Comparison of ENCODE assay signal across 1 cellular context in the genomic region with DNA sequence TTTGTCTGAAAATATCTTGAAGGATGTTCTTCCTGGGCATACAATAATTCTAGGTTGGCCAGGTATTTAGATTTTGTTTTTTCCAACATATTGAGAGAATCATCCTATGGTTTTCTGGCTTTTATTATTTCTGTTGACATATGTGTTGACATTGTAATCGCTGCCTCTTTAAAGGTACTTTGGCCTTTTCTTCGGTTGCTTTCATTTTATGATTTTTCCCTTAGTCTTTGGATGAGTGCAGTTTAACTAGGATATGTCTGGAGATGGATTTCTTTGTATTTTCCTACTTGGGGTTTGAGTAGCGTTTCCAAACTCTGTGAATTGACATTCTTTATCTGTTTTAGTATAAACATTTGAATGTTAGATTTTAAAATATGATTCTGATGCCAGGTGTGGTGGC.
A peak's percentile ranks its signal among the peaks of the same experiment; 100 is the strongest.
TF ChIP-seq lines count a peak whose summit lies in the region.

No MANE protein-coding gene starts in this region.

TF ChIP-seq in HepG2, 621 proteins besides CTCF, POLR2A, EP300 and RAD21 (continued from another document):
- TF ChIP-seq ZNF34 (CRISPR knock-in tag; IDR thresholded peaks at IDR 0.05; ENCODE audit: borderline replicate concordance) (no peak), ZNF891 (CRISPR knock-in tag; IDR thresholded peaks at IDR 0.05) (no peak), SOX5 (CRISPR knock-in tag; IDR thresholded peaks at IDR 0.05; ENCODE audit: borderline replicate concordance) (no peak), TBX3 (IDR thresholded peaks at IDR 0.05; ENCODE audit: borderline replicate concordance) (no peak), TOPORS (CRISPR knock-in tag; IDR thresholded peaks at IDR 0.05) (no peak), IKZF1 (IDR thresholded peaks at IDR 0.05) (no peak), HOXA5 (CRISPR knock-in tag; IDR thresholded peaks at IDR 0.05) (no peak), TRIM24 (CRISPR knock-in tag; IDR thresholded peaks at IDR 0.05) (no peak), MLLT10 (CRISPR knock-in tag; IDR thresholded peaks at IDR 0.05) (no peak), ZNF3 (CRISPR knock-in tag; IDR thresholded peaks at IDR 0.05) (no peak), SRSF9 (IDR thresholded peaks at IDR 0.05; ENCODE audit: borderline replicate concordance, insufficient read depth, low read depth, low read length, poor library complexity, severe bottlenecking) (no peak), ZBTB7A (CRISPR knock-in tag; IDR thresholded peaks at IDR 0.05) (no peak), RAD51 (IDR thresholded peaks at IDR 0.05; ENCODE audit: borderline replicate concordance) (no peak), ZNF75D (CRISPR knock-in tag; IDR thresholded peaks at IDR 0.05; ENCODE audit: borderline replicate concordance) (no peak), PHF20 (CRISPR knock-in tag; IDR thresholded peaks at IDR 0.05) (no peak), FOXP1 (IDR thresholded peaks at IDR 0.05) (no peak), FOXP1 (CRISPR knock-in tag; IDR thresholded peaks at IDR 0.05) (0 out of 2 replicates have a peak, but pooled peaks have one; percentile 7)
- TF ChIP-seq, protein P1, sequence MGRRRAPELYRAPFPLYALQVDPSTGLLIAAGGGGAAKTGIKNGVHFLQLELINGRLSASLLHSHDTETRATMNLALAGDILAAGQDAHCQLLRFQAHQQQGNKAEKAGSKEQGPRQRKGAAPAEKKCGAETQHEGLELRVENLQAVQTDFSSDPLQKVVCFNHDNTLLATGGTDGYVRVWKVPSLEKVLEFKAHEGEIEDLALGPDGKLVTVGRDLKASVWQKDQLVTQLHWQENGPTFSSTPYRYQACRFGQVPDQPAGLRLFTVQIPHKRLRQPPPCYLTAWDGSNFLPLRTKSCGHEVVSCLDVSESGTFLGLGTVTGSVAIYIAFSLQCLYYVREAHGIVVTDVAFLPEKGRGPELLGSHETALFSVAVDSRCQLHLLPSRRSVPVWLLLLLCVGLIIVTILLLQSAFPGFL (CRISPR knock-in tag; IDR thresholded peaks at IDR 0.05): no peak
- TF ChIP-seq, protein P2, sequence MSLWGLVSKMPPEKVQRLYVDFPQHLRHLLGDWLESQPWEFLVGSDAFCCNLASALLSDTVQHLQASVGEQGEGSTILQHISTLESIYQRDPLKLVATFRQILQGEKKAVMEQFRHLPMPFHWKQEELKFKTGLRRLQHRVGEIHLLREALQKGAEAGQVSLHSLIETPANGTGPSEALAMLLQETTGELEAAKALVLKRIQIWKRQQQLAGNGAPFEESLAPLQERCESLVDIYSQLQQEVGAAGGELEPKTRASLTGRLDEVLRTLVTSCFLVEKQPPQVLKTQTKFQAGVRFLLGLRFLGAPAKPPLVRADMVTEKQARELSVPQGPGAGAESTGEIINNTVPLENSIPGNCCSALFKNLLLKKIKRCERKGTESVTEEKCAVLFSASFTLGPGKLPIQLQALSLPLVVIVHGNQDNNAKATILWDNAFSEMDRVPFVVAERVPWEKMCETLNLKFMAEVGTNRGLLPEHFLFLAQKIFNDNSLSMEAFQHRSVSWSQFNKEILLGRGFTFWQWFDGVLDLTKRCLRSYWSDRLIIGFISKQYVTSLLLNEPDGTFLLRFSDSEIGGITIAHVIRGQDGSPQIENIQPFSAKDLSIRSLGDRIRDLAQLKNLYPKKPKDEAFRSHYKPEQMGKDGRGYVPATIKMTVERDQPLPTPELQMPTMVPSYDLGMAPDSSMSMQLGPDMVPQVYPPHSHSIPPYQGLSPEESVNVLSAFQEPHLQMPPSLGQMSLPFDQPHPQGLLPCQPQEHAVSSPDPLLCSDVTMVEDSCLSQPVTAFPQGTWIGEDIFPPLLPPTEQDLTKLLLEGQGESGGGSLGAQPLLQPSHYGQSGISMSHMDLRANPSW (CRISPR knock-in tag; IDR thresholded peaks at IDR 0.05; ENCODE audit: borderline replicate concordance): 0 out of 2 replicates have a peak, but pooled peaks have one; percentile 48
